14 cellular contexts compared by ENCODE assay signal in genomic region chr17:32310927-32311568, GRCh38. TPM values are rescaled to one million over a fixed set of nuclear protein-coding genes. Genes with fewer than 3 reads are reported as not detected.
DNase-seq lines count a peak whose midpoint lies in the region; TF ChIP-seq lines count a peak whose summit lies in the region.
"Had no signal": no experiment of that assay in that cellular context is flagged by ENCODE, and none has a peak within 500 bp of the region (broad histone marks: within the 10 kb centered on the region; RNA-seq: fewer than 3 reads in every experiment).

No MANE protein-coding gene starts in this region.

- H3K36me3 Mint-ChIP-seq in brain (peaks cover 5% of the 10 kb centered on the region), mesothelial cell of epicardium (no peaks in the 10 kb centered on the region)
- H3K36me3 Mint-ChIP-seq in CD4-positive, alpha-beta memory T cell = no peaks in the 10 kb centered on the region

- POLR2A ChIA-PET in CD4-positive, alpha-beta memory T cell (lab: Charles Lee; ENCODE audit: partially characterized antibody) = interaction anchor here (0.6 kb wide), 1 partner anchor 114 kb away, joined by 5 read pairs; no protein-coding TSS in a partner anchor

- peak; percentile 22 for DNase-seq in LHCN-M2 (ENCODE audit: low read depth)
- DNase-seq in mesothelial cell of epicardium (ENCODE audit: low spot score in 2 of 2, unreplicated experiment in 2 of 2) = no peak
- DNase-seq in stimulated activated CD4-positive, alpha-beta T cell treated with anti-CD3 and anti-CD28 coated beads, Interleukin-12 subunit alpha, Interleukin-12 subunit beta, amount 100 ng/mL, for 4 hours = no peak
- no peak for DNase-seq in NCI-H1048 (lab: John Stamatoyannopoulos, UW)
- no peak for DNase-seq in CD4-positive, alpha-beta memory T cell
- DNase-seq in NK-92 (lab: John Stamatoyannopoulos, UW; ENCODE audit: unreplicated experiment) = no peak
- DNase-seq: activated CD4-positive, alpha-beta T cell treated with anti-CD3 and anti-CD28 coated beads for 36 hours; NCI-H1436; nephron progenitor cell; stimulated activated CD4-positive, alpha-beta T cell treated with anti-CD3 and anti-CD28 coated beads, Interleukin-4, amount 100 ng/mL, for 1 hour; testis had no signal

- H2AFZ ChIP-seq in ACC112 (ENCODE audit: low read length, unreplicated experiment) = no peak overlapping the region

- H3K79me2 ChIP-seq in ACC112 (ENCODE audit: control insufficient read depth, insufficient read depth, low read length, unreplicated experiment) = no peaks in the 10 kb centered on the region

- H3K9me3 ChIP-seq in CD4-positive, alpha-beta memory T cell (ENCODE audit: control insufficient read depth in 1 of 2, low read length in 2 of 2) = no peaks in the 10 kb centered on the region
- H3K9me3 ChIP-seq: testis had no signal

- H3K4me1 ChIP-seq in ACC112 (ENCODE audit: control insufficient read depth, insufficient read depth, low read length, unreplicated experiment) = peaks cover 10% of the 10 kb centered on the region
- H3K4me1 ChIP-seq in CD4-positive, alpha-beta memory T cell (ENCODE audit: insufficient read depth, low read length) = no peaks in the 10 kb centered on the region
- H3K4me1 ChIP-seq: testis had no signal

- H3K27ac ChIP-seq in ACC112 (ENCODE audit: low read depth, low read length) = no peak overlapping the region
- no peak overlapping the region for H3K27ac ChIP-seq in CD4-positive, alpha-beta memory T cell (ENCODE audit: low read depth, low read length)
- H3K27ac ChIP-seq: testis had no signal

- H3K9me3 Mint-ChIP-seq in brain (peaks cover 0 to 2% (median 0%) of the 10 kb centered on the region in 5 experiments), mesothelial cell of epicardium (no peaks in the 10 kb centered on the region)
- no peaks in the 10 kb centered on the region for H3K9me3 Mint-ChIP-seq in CD4-positive, alpha-beta memory T cell
- H3K9me3 Mint-ChIP-seq: nephron progenitor cell had no signal

- TF ChIP-seq CTCF in brain (conservative IDR thresholded peaks at IDR 0.05) (no peak), mesothelial cell of epicardium (IDR thresholded peaks at IDR 0.05; ENCODE audit: unreplicated experiment) (no peak)

- H3K27me3 Mint-ChIP-seq in brain = peaks cover 9% of the 10 kb centered on the region
- H3K27me3 Mint-ChIP-seq in mesothelial cell of epicardium (ENCODE audit: low read depth) = peaks cover 29% of the 10 kb centered on the region
- H3K27me3 Mint-ChIP-seq in CD4-positive, alpha-beta memory T cell = peaks cover 2 to 4% of the 10 kb centered on the region in 2 donors
- H3K27me3 Mint-ChIP-seq: activated naive CD8-positive, alpha-beta T cell had no signal

- H3K27ac Mint-ChIP-seq in brain = peak overlapping the region; percentile 82 to 94 (median 90)
- H3K27ac Mint-ChIP-seq in mesothelial cell of epicardium = no peak overlapping the region
- H3K27ac Mint-ChIP-seq in CD4-positive, alpha-beta memory T cell = no peak overlapping the region
- H3K27ac Mint-ChIP-seq: activated CD4-positive, alpha-beta T cell treated with anti-CD3 and anti-CD28 coated beads for 36 hours; activated naive CD8-positive, alpha-beta T cell; nephron progenitor cell had no signal

- no peaks in the 10 kb centered on the region for H3K36me3 ChIP-seq in ACC112 (ENCODE audit: insufficient read depth, low read length)
- H3K36me3 ChIP-seq in CD4-positive, alpha-beta memory T cell (ENCODE audit: insufficient read depth, low read length) = no peaks in the 10 kb centered on the region

- intact Hi-C loops in CD4-positive, alpha-beta memory T cell (cut with micrococcal nuclease) = no loop called here

- H3K4me1 Mint-ChIP-seq in brain (peaks cover 31% of the 10 kb centered on the region), mesothelial cell of epicardium (peaks cover 6% of the 10 kb centered on the region)
- H3K4me1 Mint-ChIP-seq in CD4-positive, alpha-beta memory T cell = no peaks in the 10 kb centered on the region
- H3K4me1 Mint-ChIP-seq: activated CD4-positive, alpha-beta T cell treated with anti-CD3 and anti-CD28 coated beads for 36 hours had no signal

- H3K4me3 ChIP-seq in ACC112 (ENCODE audit: low read depth, low read length) = peak overlapping the region; percentile 23
- H3K4me3 ChIP-seq in CD4-positive, alpha-beta memory T cell (ENCODE audit: low read length in 2 of 2) = no peak overlapping the region
- H3K4me3 ChIP-seq: testis had no signal

- H3K27me3 ChIP-seq in ACC112 (ENCODE audit: insufficient read depth, low read length) = peaks cover 24% of the 10 kb centered on the region
- H3K27me3 ChIP-seq in CD4-positive, alpha-beta memory T cell (ENCODE audit: insufficient read depth, low read length) = no peaks in the 10 kb centered on the region
- H3K27me3 ChIP-seq: testis had no signal

- CTCF ChIA-PET in CD4-positive, alpha-beta memory T cell (lab: Charles Lee; ENCODE audit: partially characterized antibody) = interaction anchor here (1.6 kb wide), 1 partner anchor 9 kb away, joined by 10 read pairs; no protein-coding TSS in a partner anchor

- H3K4me3 Mint-ChIP-seq in brain = peak overlapping the region; percentile 27 to 76 (median 71)
- H3K4me3 Mint-ChIP-seq in mesothelial cell of epicardium = peak overlapping the region; percentile 18
- no peak overlapping the region for H3K4me3 Mint-ChIP-seq in CD4-positive, alpha-beta memory T cell
- H3K4me3 Mint-ChIP-seq: activated CD4-positive, alpha-beta T cell treated with anti-CD3 and anti-CD28 coated beads for 36 hours; activated naive CD8-positive, alpha-beta T cell; nephron progenitor cell had no signal

RNA-seq across cellular contexts. Expression of gene C17orf75, which starts 30.9 kb away (rescaled TPM):
- total RNA-seq in LHCN-M2 (2014; rRNA removed) (12.8 and 16.4 TPM in 2 replicates), mesothelial cell of epicardium (31.4 to 34.3 TPM (median 32.1 TPM) in 3 replicates)
- polyA plus RNA-seq in LHCN-M2 (2012) = 9.3 TPM
- 29.8 TPM for polyA plus RNA-seq in brain (ENCODE audit: insufficient read depth, low read depth, low replicate concordance)
- 10 to 100 TPM; 20.2 to 22.5 TPM for total RNA-seq in CD4-positive, alpha-beta memory T cell
- polyA plus RNA-seq in CD4-positive, alpha-beta memory T cell = 10 to 100 TPM in 1 of 2 donors, 1 to 10 TPM in 1; 7.9 to 10.6 TPM

RNA-seq across cellular contexts. Expression of gene ZNF207, which starts 38.9 kb away (rescaled TPM):
- total RNA-seq in LHCN-M2 (2014; rRNA removed) (141 and 157 TPM in 2 replicates), mesothelial cell of epicardium (221 to 240 TPM (median 231 TPM) in 3 replicates)
- 102 TPM for polyA plus RNA-seq in LHCN-M2 (2012)
- polyA plus RNA-seq in brain (ENCODE audit: insufficient read depth, low read depth, low replicate concordance) = 139 TPM
- 100 to 1,000 TPM; 267 to 298 TPM for total RNA-seq in CD4-positive, alpha-beta memory T cell
- polyA plus RNA-seq in CD4-positive, alpha-beta memory T cell = 100 to 1,000 TPM; 158 to 166 TPM

RNA-seq across cellular contexts. Expression of gene RHBDL3, which starts 45.4 kb away (rescaled TPM):
- total RNA-seq in LHCN-M2 (2014; rRNA removed) = 0.57 and 0.71 TPM in 2 replicates
- 0.39 TPM for polyA plus RNA-seq in LHCN-M2 (2012)
- 26.6 TPM for polyA plus RNA-seq in brain (ENCODE audit: insufficient read depth, low read depth, low replicate concordance)
- 1.1 to 1.2 TPM (median 1.2 TPM) in 3 replicates for total RNA-seq in mesothelial cell of epicardium
- total RNA-seq in CD4-positive, alpha-beta memory T cell = not detected
- not detected for polyA plus RNA-seq in CD4-positive, alpha-beta memory T cell

Comparison
In these comparisons a context has a peak if more than half of its experiments do, and no peak if none do; other contexts are left out.
1. H3K27ac Mint-ChIP-seq: peak in brain (5 of 5); none in mesothelial cell of epicardium (single experiment) and CD4-positive, alpha-beta memory T cell (0 of 7).
2. H3K4me3 Mint-ChIP-seq: peak in brain (5 of 5) and mesothelial cell of epicardium (single experiment); none in CD4-positive, alpha-beta memory T cell (0 of 8).